ENCODE assay signal across 6 cellular contexts in the genomic region with DNA sequence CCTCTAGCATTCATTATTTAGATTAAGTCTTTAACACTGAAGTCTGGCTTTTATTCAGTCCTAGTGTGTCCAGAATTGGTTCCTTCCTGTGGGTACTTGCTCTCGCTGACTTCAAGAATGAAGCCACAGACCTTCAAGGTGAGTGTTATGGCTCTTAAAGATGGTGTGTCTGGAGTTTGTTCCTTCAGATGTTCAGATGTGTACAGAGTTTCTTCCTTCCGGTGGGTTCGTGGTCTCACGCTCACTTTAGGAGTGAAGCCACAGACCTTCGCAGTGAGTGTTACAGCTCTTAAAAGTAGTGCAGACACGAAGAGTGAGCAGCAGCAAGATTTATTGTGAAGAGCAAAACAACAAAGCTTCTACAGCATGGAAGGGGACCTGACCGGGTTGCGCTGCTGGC.
"Had no signal": no experiment of that assay in that cellular context is flagged by ENCODE, and none has a peak within 500 bp of the region (broad histone marks: within the 10 kb centered on the region; RNA-seq: fewer than 3 reads in every experiment).

No MANE protein-coding gene starts in this region.

- H3K4me2 ChIP-seq: GM23338, KMS-11 had no signal

- H3K4me3 ChIP-seq: GM23338 had no signal

- ATAC-seq: GM23338 had no signal

- H3K4me3 Mint-ChIP-seq: GM23338, H9 had no signal

- DNase-seq: H9, HCEC 1CT, IMR-90, KBM-7 had no signal

- H3K9me3 Mint-ChIP-seq: GM23338, H9 had no signal

- H3K27ac ChIP-seq: KMS-11 had no signal

- H3K27ac Mint-ChIP-seq: GM23338, H9 had no signal

- H2AFZ ChIP-seq: GM23338 had no signal

- H3K4me1 Mint-ChIP-seq: H9 had no signal

- H3K9ac ChIP-seq: KMS-11 had no signal
